Comparison of ENCODE assay signal across 9 cellular contexts in genomic region chr14:25833341-25834121, GRCh38.
DNase-seq lines count a peak whose midpoint lies in the region; ATAC-seq lines count a peak whose summit lies in the region.
"Had no signal": no experiment of that assay in that cellular context is flagged by ENCODE, and none has a peak within 500 bp of the region (broad histone marks: within the 10 kb centered on the region; RNA-seq: fewer than 3 reads in every experiment).

No MANE protein-coding gene starts in this region.

- no peaks in the 10 kb centered on the region for H3K27me3 Mint-ChIP-seq in activated T-helper 17 cell treated with anti-CD3 and anti-CD28 coated beads, Interleukin-2, amount 50 U/mL, for 72 hours

- no peak for ATAC-seq in activated T-helper 17 cell treated with anti-CD3 and anti-CD28 coated beads, Interleukin-2, amount 50 U/mL, for 72 hours (replicated peaks)
- ATAC-seq in GM18511 (IDR thresholded peaks at IDR 0.05; ENCODE audit: unreplicated experiment) (no peak), HG03520 (IDR thresholded peaks at IDR 0.05; ENCODE audit: unreplicated experiment) (no peak)
- ATAC-seq: K562 had no signal

- no peaks in the 10 kb centered on the region for H3K4me1 Mint-ChIP-seq in activated T-helper 17 cell treated with anti-CD3 and anti-CD28 coated beads, Interleukin-2, amount 50 U/mL, for 72 hours

- peak; percentile 34 for DNase-seq in NCI-H1436 (lab: John Stamatoyannopoulos, UW)
- DNase-seq in NCI-H1436 treated with DMSO at 0.1 percent for 48 hours (lab: John Stamatoyannopoulos, UW), result no peak
- DNase-seq in NCI-H510A (lab: John Stamatoyannopoulos, UW), result peak; percentile 2
- DNase-seq in dermis blood vessel endothelial cell, result peak; percentile 53
- peak; percentile 3 for DNase-seq in non-pigmented ciliary epithelial cell (ENCODE audit: low read depth)

- no peaks in the 10 kb centered on the region for H3K36me3 Mint-ChIP-seq in activated T-helper 17 cell treated with anti-CD3 and anti-CD28 coated beads, Interleukin-2, amount 50 U/mL, for 72 hours (ENCODE audit: low read depth)

- H3K9me3 Mint-ChIP-seq in activated T-helper 17 cell treated with anti-CD3 and anti-CD28 coated beads, Interleukin-2, amount 50 U/mL, for 72 hours, result peaks cover 9% of the 10 kb centered on the region

- no peak overlapping the region for H3K4me3 Mint-ChIP-seq in activated T-helper 17 cell treated with anti-CD3 and anti-CD28 coated beads, Interleukin-2, amount 50 U/mL, for 72 hours

- no peak overlapping the region for H3K27ac Mint-ChIP-seq in activated T-helper 17 cell treated with anti-CD3 and anti-CD28 coated beads, Interleukin-2, amount 50 U/mL, for 72 hours
